ENCODE assay signal across 2 cellular contexts in genomic region chr2:217804338-217804737, GRCh38.
TF ChIP-seq lines count a peak whose summit lies in the region.

No MANE protein-coding gene starts in this region.

TF ChIP-seq in HCT116, 20 proteins besides CTCF, POLR2A, EP300 and RAD21:
- no peak for TF ChIP-seq EZH2phosphoT487 (IDR thresholded peaks at IDR 0.05; ENCODE audit: borderline replicate concordance)
- no peak for TF ChIP-seq ZBTB33 (IDR thresholded peaks at IDR 0.05; ENCODE audit: extremely low read depth, insufficient replicate concordance, low read length)
- no peak for TF ChIP-seq EZH2 (IDR thresholded peaks at IDR 0.05)
- TF ChIP-seq REST (IDR thresholded peaks at IDR 0.05; ENCODE audit: low read depth) = peak; percentile 57

TF ChIP-seq in HepG2, 621 proteins besides CTCF, POLR2A, EP300 and RAD21:
- TF ChIP-seq REST (IDR thresholded peaks at IDR 0.05; ENCODE audit: borderline replicate concordance in 1 of 2, low read depth in 1 of 2, low read length in 2 of 2) = peak; percentile 85 to 92
- no peak for TF ChIP-seq LRRFIP1 (CRISPR knock-in tag; conservative IDR thresholded peaks at IDR 0.05)
- peak; percentile 40; the same call in 1 of the 2 replicates for TF ChIP-seq ZBTB49 (CRISPR knock-in tag; IDR thresholded peaks at IDR 0.05; ENCODE audit: borderline replicate concordance)
- TF ChIP-seq BORCS8-MEF2B (CRISPR knock-in tag; IDR thresholded peaks at IDR 0.05) = peak; percentile 31; the same call in 1 of the 2 replicates
- 0 out of 2 replicates have a peak, but pooled peaks have one; percentile 27 for TF ChIP-seq HNRNPL (IDR thresholded peaks at IDR 0.05; ENCODE audit: low read depth, low read length)
- peak; percentile 94 for TF ChIP-seq MIER2 (CRISPR knock-in tag; IDR thresholded peaks at IDR 0.05)
- TF ChIP-seq CCAR2 (optimal IDR thresholded peaks at IDR 0.05; ENCODE audit: low read depth, low read length) = no peak
- no peak for TF ChIP-seq ATF3 (CRISPR knock-in tag; IDR thresholded peaks at IDR 0.05)
- no peak for TF ChIP-seq MXD4 (CRISPR knock-in tag; IDR thresholded peaks at IDR 0.05)
- 0 out of 2 replicates have a peak, but pooled peaks have one; percentile 29 for TF ChIP-seq RARA (CRISPR knock-in tag; IDR thresholded peaks at IDR 0.05)
- peak; percentile 50 for TF ChIP-seq ZNF687 (CRISPR knock-in tag; IDR thresholded peaks at IDR 0.05)
- TF ChIP-seq ZNF12 (CRISPR knock-in tag; IDR thresholded peaks at IDR 0.05) = no peak
- no peak for TF ChIP-seq ZMAT3 (CRISPR knock-in tag; conservative IDR thresholded peaks at IDR 0.05)
- peak; percentile 41; the same call in 1 of the 2 replicates for TF ChIP-seq ZNF768 (CRISPR knock-in tag; IDR thresholded peaks at IDR 0.05)
- TF ChIP-seq EHMT2 (IDR thresholded peaks at IDR 0.05; ENCODE audit: borderline replicate concordance, low read depth, low read length) = peak; percentile 84
- TF ChIP-seq MEIS2 (CRISPR knock-in tag; IDR thresholded peaks at IDR 0.05) = no peak
- peak; percentile 70 for TF ChIP-seq AGO2 (optimal IDR thresholded peaks at IDR 0.05; ENCODE audit: low read depth, low read length)
- no peak for TF ChIP-seq ZNF556 (CRISPR knock-in tag; IDR thresholded peaks at IDR 0.05; ENCODE audit: borderline replicate concordance)
- peak; percentile 47; the same call in 1 of the 2 replicates for TF ChIP-seq SALL1 (CRISPR knock-in tag; IDR thresholded peaks at IDR 0.05)
- 0 out of 4 replicates have a peak, but pooled peaks of 1 of the 2 experiments have one; percentile 15 for TF ChIP-seq NR2F1 (CRISPR knock-in tag; IDR thresholded peaks at IDR 0.05)
- TF ChIP-seq MEF2D (CRISPR knock-in tag; IDR thresholded peaks at IDR 0.05) = no peak
